Comparison of ENCODE assay signal across 16 cellular contexts in the genomic region with DNA sequence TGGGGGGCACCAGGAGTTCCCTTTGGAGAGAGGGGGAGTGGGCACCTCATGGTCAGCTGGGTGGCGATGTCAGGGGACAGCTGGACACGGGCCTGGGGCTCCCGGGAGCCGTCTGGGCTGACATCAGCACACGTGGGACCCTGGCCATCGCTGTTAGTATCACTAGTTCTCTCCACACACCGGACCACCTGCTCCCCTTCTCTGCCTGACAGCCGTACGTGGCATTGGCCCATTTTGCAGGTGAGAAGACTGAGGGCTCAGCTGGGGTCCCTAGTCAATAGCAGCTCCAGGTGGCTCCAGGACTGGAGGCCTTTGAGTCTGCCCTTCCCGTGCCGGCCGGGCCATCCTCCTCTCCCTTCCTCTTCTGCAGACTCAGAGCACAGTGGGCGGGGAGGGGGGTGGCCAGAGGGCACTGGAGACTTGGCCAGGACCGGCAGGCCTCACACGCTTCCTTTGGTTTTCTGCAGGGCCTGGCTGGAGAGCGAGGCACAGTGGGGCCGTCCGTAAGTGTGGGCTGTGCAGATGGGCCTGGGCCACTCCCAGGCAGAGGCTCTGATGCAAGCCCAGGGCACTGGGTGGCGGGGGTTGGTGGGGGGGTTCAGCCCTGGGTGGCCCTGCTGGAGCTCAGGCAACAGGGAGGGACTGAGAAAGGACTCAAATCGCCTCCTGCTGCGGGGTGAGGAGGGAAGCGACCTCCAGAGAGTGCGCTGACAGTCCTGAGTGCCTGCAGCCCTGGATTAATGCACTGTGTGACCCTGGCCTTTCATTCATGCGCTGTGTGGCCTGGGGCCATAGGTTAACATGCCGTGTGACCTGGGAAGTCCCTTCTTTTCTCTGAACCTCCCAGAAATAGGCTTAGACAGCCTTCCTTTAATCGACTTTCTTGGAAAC.
DNase-seq lines count a peak whose midpoint lies in the region; ATAC-seq and TF ChIP-seq lines count a peak whose summit lies in the region.
"Had no signal": no experiment of that assay in that cellular context is flagged by ENCODE, and none has a peak within 500 bp of the region (broad histone marks: within the 10 kb centered on the region; RNA-seq: fewer than 3 reads in every experiment).

No MANE protein-coding gene starts in this region.

- H3K27me3 Mint-ChIP-seq in activated B cell treated with CpG ODN at 0.5 μM for 24 hours: peaks cover 14% of the 10 kb centered on the region
- H3K27me3 Mint-ChIP-seq in activated T-helper 1 cell treated with anti-CD3 and anti-CD28 coated beads, Interleukin-12 subunit alpha, Interleukin-12 subunit beta, Interleukin-2, Interleukin-4 antibody, amounts not matched to agents 30 ng/mL and 10 ng/mL and 1 ng/mL, durations not matched to agents 14 hours and 24 hours and 36 hours (ENCODE audit: insufficient read depth): no peaks in the 10 kb centered on the region

- TF ChIP-seq RAD21 in liver (IDR thresholded peaks at IDR 0.05): no peak

- TF ChIP-seq CTCF in AG10803 (conservative IDR thresholded peaks at IDR 0.05; ENCODE audit: low read length) (no peak), activated B cell treated with CpG ODN at 0.5 μM for 24 hours (IDR thresholded peaks at IDR 0.05) (no peak), liver (IDR thresholded peaks at IDR 0.05; ENCODE audit: low read depth, low read length, missing input control) (no peak)

- H3K4me1 Mint-ChIP-seq in activated B cell treated with CpG ODN at 0.5 μM for 24 hours: no peaks in the 10 kb centered on the region
- no peaks in the 10 kb centered on the region for H3K4me1 Mint-ChIP-seq in activated T-helper 1 cell treated with anti-CD3 and anti-CD28 coated beads, Interleukin-12 subunit alpha, Interleukin-12 subunit beta, Interleukin-2, Interleukin-4 antibody, amounts not matched to agents 30 ng/mL and 10 ng/mL and 1 ng/mL, durations not matched to agents 14 hours and 24 hours and 36 hours (ENCODE audit: low read depth)
- H3K4me1 Mint-ChIP-seq: immature natural killer cell had no signal

- H3K4me1 ChIP-seq in liver (ENCODE audit: control insufficient read depth in 4 of 4, insufficient read depth in 4 of 4, low read length in 3 of 4): no peaks in the 10 kb centered on the region

- H3K4me3 Mint-ChIP-seq in activated B cell treated with CpG ODN at 0.5 μM for 24 hours: no peak overlapping the region
- H3K4me3 Mint-ChIP-seq in activated T-helper 1 cell treated with anti-CD3 and anti-CD28 coated beads, Interleukin-12 subunit alpha, Interleukin-12 subunit beta, Interleukin-2, Interleukin-4 antibody, amounts not matched to agents 30 ng/mL and 10 ng/mL and 1 ng/mL, durations not matched to agents 14 hours and 24 hours and 36 hours: no peak overlapping the region
- H3K4me3 Mint-ChIP-seq: IgD-negative memory B cell, immature natural killer cell had no signal

- H3K9ac ChIP-seq in liver (ENCODE audit: low read depth in 1 of 2, low read length in 2 of 2): no peak overlapping the region

- no peaks in the 10 kb centered on the region for H3K27me3 ChIP-seq in liver (ENCODE audit: control insufficient read depth in 4 of 4, insufficient read depth in 4 of 4, low read length in 3 of 4)

- H3K27ac ChIP-seq in liver (ENCODE audit: low read depth in 1 of 2, low read length in 2 of 2): no peak overlapping the region

- DNase-seq in AG10803 (ENCODE audit: low read depth) (peak; percentile 16), ELF-1 (ENCODE audit: low read depth, low spot score) (peak; percentile 82), activated B cell treated with CpG ODN at 0.5 μM for 24 hours (peak; percentile 4), cortex of kidney (lab: John Stamatoyannopoulos, UW) (no peak), SW 1271 (lab: John Stamatoyannopoulos, UW) (no peak)
- no peak for DNase-seq in activated T-helper 1 cell treated with anti-CD3 and anti-CD28 coated beads, Interleukin-12 subunit alpha, Interleukin-12 subunit beta, Interleukin-2, Interleukin-4 antibody, amounts not matched to agents 30 ng/mL and 10 ng/mL and 1 ng/mL, durations not matched to agents 14 hours and 24 hours and 36 hours (ENCODE audit: low spot score)
- DNase-seq: activated CD4-positive, alpha-beta T cell treated with anti-CD3 and anti-CD28 coated beads for 48 hours; C1 segment of cervical spinal cord; cerebellar nuclear complex; immature natural killer cell; NCI-H187 treated with DMSO at 0.1 percent for 48 hours; T-helper 1 cell had no signal

- no peaks in the 10 kb centered on the region for H3K36me3 Mint-ChIP-seq in activated B cell treated with CpG ODN at 0.5 μM for 24 hours (ENCODE audit: low read depth)
- H3K36me3 Mint-ChIP-seq in activated T-helper 1 cell treated with anti-CD3 and anti-CD28 coated beads, Interleukin-12 subunit alpha, Interleukin-12 subunit beta, Interleukin-2, Interleukin-4 antibody, amounts not matched to agents 30 ng/mL and 10 ng/mL and 1 ng/mL, durations not matched to agents 14 hours and 24 hours and 36 hours (ENCODE audit: low read depth): no peaks in the 10 kb centered on the region
- H3K36me3 Mint-ChIP-seq: activated naive CD4-positive, alpha-beta T cell treated with anti-CD3 and anti-CD28 coated beads, Interleukin-2, amount 50 U/mL, for 72 hours; IgD-negative memory B cell; immature natural killer cell had no signal

- intact Hi-C loops in activated B cell treated with CpG ODN at 0.5 μM for 24 hours (cut with micrococcal nuclease): no loop called here
- intact Hi-C loops in activated T-helper 1 cell treated with anti-CD3 and anti-CD28 coated beads, Interleukin-12 subunit alpha, Interleukin-12 subunit beta, Interleukin-2, Interleukin-4 antibody, amounts not matched to agents 30 ng/mL and 10 ng/mL and 1 ng/mL, durations not matched to agents 14 hours and 24 hours and 36 hours (cut with micrococcal nuclease): no loop called here

- H3K36me3 ChIP-seq in liver (ENCODE audit: control insufficient read depth in 4 of 4, insufficient read depth in 3 of 4, low read depth in 1 of 4, low read length in 3 of 4): no peaks in the 10 kb centered on the region

- no peaks in the 10 kb centered on the region for H3K9me3 Mint-ChIP-seq in activated B cell treated with CpG ODN at 0.5 μM for 24 hours
- no peaks in the 10 kb centered on the region for H3K9me3 Mint-ChIP-seq in activated T-helper 1 cell treated with anti-CD3 and anti-CD28 coated beads, Interleukin-12 subunit alpha, Interleukin-12 subunit beta, Interleukin-2, Interleukin-4 antibody, amounts not matched to agents 30 ng/mL and 10 ng/mL and 1 ng/mL, durations not matched to agents 14 hours and 24 hours and 36 hours
- H3K9me3 Mint-ChIP-seq: activated naive CD4-positive, alpha-beta T cell treated with anti-CD3 and anti-CD28 coated beads, Interleukin-2, amount 50 U/mL, for 72 hours; immature natural killer cell had no signal

- no peaks in the 10 kb centered on the region for H3K9me3 ChIP-seq in liver (ENCODE audit: control insufficient read depth in 4 of 4, low read length in 3 of 4)

- 74% methylated on average over 26 of the region's 26 CpGs for WGBS in liver

- no peak for ATAC-seq in activated B cell treated with CpG ODN at 0.5 μM for 24 hours (ENCODE audit: low read depth)
- no peak for ATAC-seq in GM18517 (IDR thresholded peaks at IDR 0.05; ENCODE audit: unreplicated experiment)
- ATAC-seq: activated naive CD4-positive, alpha-beta T cell treated with anti-CD3 and anti-CD28 coated beads, Interleukin-2, amount 50 U/mL, for 72 hours had no signal

- H3K4me3 ChIP-seq in AG10803 (ENCODE audit: low read length) (no peak overlapping the region), liver (ENCODE audit: low read depth in 1 of 3, low read length in 3 of 3) (no peak overlapping the region)

- CTCF ChIA-PET in activated B cell treated with CpG ODN at 0.5 μM for 24 hours (lab: Charles Lee): no interaction called here

- POLR2A ChIA-PET in activated B cell treated with CpG ODN at 0.5 μM for 24 hours (lab: Charles Lee): no interaction called here

- H3K27ac Mint-ChIP-seq in activated B cell treated with CpG ODN at 0.5 μM for 24 hours: no peak overlapping the region
- no peak overlapping the region for H3K27ac Mint-ChIP-seq in activated T-helper 1 cell treated with anti-CD3 and anti-CD28 coated beads, Interleukin-12 subunit alpha, Interleukin-12 subunit beta, Interleukin-2, Interleukin-4 antibody, amounts not matched to agents 30 ng/mL and 10 ng/mL and 1 ng/mL, durations not matched to agents 14 hours and 24 hours and 36 hours
- H3K27ac Mint-ChIP-seq: activated naive CD4-positive, alpha-beta T cell treated with anti-CD3 and anti-CD28 coated beads, Interleukin-2, amount 50 U/mL, for 72 hours; IgD-negative memory B cell; immature natural killer cell had no signal

TF ChIP-seq in liver, 16 proteins besides CTCF, POLR2A, EP300 and RAD21:
- TF ChIP-seq, protein P1, sequence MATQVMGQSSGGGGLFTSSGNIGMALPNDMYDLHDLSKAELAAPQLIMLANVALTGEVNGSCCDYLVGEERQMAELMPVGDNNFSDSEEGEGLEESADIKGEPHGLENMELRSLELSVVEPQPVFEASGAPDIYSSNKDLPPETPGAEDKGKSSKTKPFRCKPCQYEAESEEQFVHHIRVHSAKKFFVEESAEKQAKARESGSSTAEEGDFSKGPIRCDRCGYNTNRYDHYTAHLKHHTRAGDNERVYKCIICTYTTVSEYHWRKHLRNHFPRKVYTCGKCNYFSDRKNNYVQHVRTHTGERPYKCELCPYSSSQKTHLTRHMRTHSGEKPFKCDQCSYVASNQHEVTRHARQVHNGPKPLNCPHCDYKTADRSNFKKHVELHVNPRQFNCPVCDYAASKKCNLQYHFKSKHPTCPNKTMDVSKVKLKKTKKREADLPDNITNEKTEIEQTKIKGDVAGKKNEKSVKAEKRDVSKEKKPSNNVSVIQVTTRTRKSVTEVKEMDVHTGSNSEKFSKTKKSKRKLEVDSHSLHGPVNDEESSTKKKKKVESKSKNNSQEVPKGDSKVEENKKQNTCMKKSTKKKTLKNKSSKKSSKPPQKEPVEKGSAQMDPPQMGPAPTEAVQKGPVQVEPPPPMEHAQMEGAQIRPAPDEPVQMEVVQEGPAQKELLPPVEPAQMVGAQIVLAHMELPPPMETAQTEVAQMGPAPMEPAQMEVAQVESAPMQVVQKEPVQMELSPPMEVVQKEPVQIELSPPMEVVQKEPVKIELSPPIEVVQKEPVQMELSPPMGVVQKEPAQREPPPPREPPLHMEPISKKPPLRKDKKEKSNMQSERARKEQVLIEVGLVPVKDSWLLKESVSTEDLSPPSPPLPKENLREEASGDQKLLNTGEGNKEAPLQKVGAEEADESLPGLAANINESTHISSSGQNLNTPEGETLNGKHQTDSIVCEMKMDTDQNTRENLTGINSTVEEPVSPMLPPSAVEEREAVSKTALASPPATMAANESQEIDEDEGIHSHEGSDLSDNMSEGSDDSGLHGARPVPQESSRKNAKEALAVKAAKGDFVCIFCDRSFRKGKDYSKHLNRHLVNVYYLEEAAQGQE (IDR thresholded peaks at IDR 0.05): no peak
- TF ChIP-seq RXRA (IDR thresholded peaks at IDR 0.05) (peak in 1 of 2 donors; percentile 17), NR2F2 (IDR thresholded peaks at IDR 0.05) (peak; percentile 88)

Comparison
In these comparisons a context has a peak if more than half of its experiments do, and no peak if none do; other contexts are left out.
1. DNase-seq: peak in AG10803 (single experiment), ELF-1 (single experiment) and activated B cell treated with CpG ODN at 0.5 μM for 24 hours (single experiment); none in cortex of kidney (single experiment), SW 1271 (0 of 2) and activated T-helper 1 cell treated with anti-CD3 and anti-CD28 coated beads, Interleukin-12 subunit alpha, Interleukin-12 subunit beta, Interleukin-2, Interleukin-4 antibody, amounts not matched to agents 30 ng/mL and 10 ng/mL and 1 ng/mL, durations not matched to agents 14 hours and 24 hours and 36 hours (single experiment).